Comparison of ENCODE assay signal across 29 cellular contexts in genomic region chrX:15167826-15168225, GRCh38.
"Had no signal": no experiment of that assay in that cellular context is flagged by ENCODE, and none has a peak within 500 bp of the region (broad histone marks: within the 10 kb centered on the region; RNA-seq: fewer than 3 reads in every experiment).

No MANE protein-coding gene starts in this region.

- H3K9me3 ChIP-seq: colonic mucosa, SJSA1 had no signal

- ATAC-seq: activated CD8-positive, alpha-beta memory T cell treated with anti-CD3 and anti-CD28 coated beads, Interleukin-2, amount 10 ng/mL, durations not matched to agents 7 days and 5 days; activated naive CD4-positive, alpha-beta T cell treated with anti-CD3 and anti-CD28 coated beads, Interleukin-2, amount 50 U/mL, for 72 hours; activated naive CD8-positive, alpha-beta T cell treated with anti-CD3 and anti-CD28 coated beads, Interleukin-2, amount 50 U/mL, for 24 hours; T-helper 17 cell; WTC11 had no signal

- H3K36me3 ChIP-seq: brain microvascular endothelial cell, cardiac muscle cell, colonic mucosa, SJSA1 had no signal

- H3K27me3 Mint-ChIP-seq: activated naive CD8-positive, alpha-beta T cell treated with anti-CD3 and anti-CD28 coated beads, Interleukin-2, amount 50 U/mL, for 24 hours; T-helper 17 cell had no signal

- H3K27me3 ChIP-seq: brain microvascular endothelial cell, cardiac muscle cell, colonic mucosa, SJSA1 had no signal

- H3K4me3 Mint-ChIP-seq: activated CD8-positive, alpha-beta memory T cell treated with anti-CD3 and anti-CD28 coated beads, Interleukin-2, amount 10 ng/mL, durations not matched to agents 7 days and 5 days; activated naive CD8-positive, alpha-beta T cell treated with anti-CD3 and anti-CD28 coated beads, Interleukin-2, amount 50 U/mL, for 24 hours; activated T-cell treated with anti-CD3 and anti-CD28 coated beads, Interleukin-2, amount 50 U/mL, for 24 hours; activated T-helper 1 cell treated with anti-CD3 and anti-CD28 coated beads, Interleukin-12 subunit alpha, Interleukin-12 subunit beta, Interleukin-2, Interleukin-4 antibody, amounts not matched to agents 30 ng/mL and 10 ng/mL and 1 ng/mL, durations not matched to agents 14 hours and 24 hours and 36 hours; IgD-negative memory B cell; T-helper 17 cell; WTC11 had no signal

- H3K9ac ChIP-seq: KMS-11 had no signal

- H3K4me2 ChIP-seq: KMS-11 had no signal

- H3K4me1 Mint-ChIP-seq: IgD-negative memory B cell, WTC11 had no signal

- H3K27ac ChIP-seq: brain microvascular endothelial cell, cardiac muscle cell, colonic mucosa, KMS-11, SJSA1 had no signal

- H3K4me3 ChIP-seq: cardiac muscle cell, colonic mucosa, SJSA1 had no signal

- DNase-seq: activated CD4-positive, alpha-beta T cell treated with anti-CD3 and anti-CD28 coated beads for 48 hours; activated CD4-positive, alpha-beta T cell treated with anti-CD3 and anti-CD28 coated beads, Interleukin-2, amount 50 U/mL, for 4 hours; activated CD4-positive, CD25-positive, alpha-beta regulatory T cell treated with anti-CD3 and anti-CD28 coated beads, Interleukin-2, amount 50 U/mL, for 72 hours; activated CD8-positive, alpha-beta memory T cell treated with anti-CD3 and anti-CD28 coated beads, Interleukin-2, amount 10 ng/mL, durations not matched to agents 7 days and 5 days; activated effector memory CD4-positive, alpha-beta T cell treated with anti-CD3 and anti-CD28 coated beads, Interleukin-2, amount 50 U/mL, for 16 hours; activated naive CD4-positive, alpha-beta T cell treated with Interleukin-2 at 50 U/mL for 16 hours; activated naive CD8-positive, alpha-beta T cell treated with anti-CD3 and anti-CD28 coated beads, Interleukin-2, amount 50 U/mL, for 24 hours; activated T-cell treated with anti-CD3 and anti-CD28 coated beads, Interleukin-2, amount 50 U/mL, for 24 hours; amniotic stem cell; brain microvascular endothelial cell; cerebellar nuclear complex; colonic mucosa; NCI-H1092; NCI-H1417; NCI-H187; NCI-H2081; NCI-H226; NCI-H510A; NCI-H748 treated with DMSO at 0.1 percent for 48 hours; SHP77; T-helper 17 cell; T-helper 9 cell had no signal

- H3K9me3 Mint-ChIP-seq: activated T-cell treated with anti-CD3 and anti-CD28 coated beads, Interleukin-2, amount 50 U/mL, for 24 hours; IgD-negative memory B cell; WTC11 had no signal

- H3K27ac Mint-ChIP-seq: activated CD8-positive, alpha-beta memory T cell treated with anti-CD3 and anti-CD28 coated beads, Interleukin-2, amount 10 ng/mL, durations not matched to agents 7 days and 5 days; activated naive CD4-positive, alpha-beta T cell treated with anti-CD3 and anti-CD28 coated beads, Interleukin-2, amount 50 U/mL, for 72 hours; activated naive CD8-positive, alpha-beta T cell treated with anti-CD3 and anti-CD28 coated beads, Interleukin-2, amount 50 U/mL, for 24 hours; activated T-cell treated with anti-CD3 and anti-CD28 coated beads, Interleukin-2, amount 50 U/mL, for 24 hours; activated T-helper 1 cell treated with anti-CD3 and anti-CD28 coated beads, Interleukin-12 subunit alpha, Interleukin-12 subunit beta, Interleukin-2, Interleukin-4 antibody, amounts not matched to agents 30 ng/mL and 10 ng/mL and 1 ng/mL, durations not matched to agents 14 hours and 24 hours and 36 hours; IgD-negative memory B cell; T-helper 17 cell; WTC11 had no signal

- H3K36me3 Mint-ChIP-seq: IgD-negative memory B cell, WTC11 had no signal

- H3K4me1 ChIP-seq: colonic mucosa, SJSA1 had no signal
